Comparison of ENCODE assay signal across 1 cellular context in genomic region chr17:57682667-57683066, GRCh38.
TF ChIP-seq lines count a peak whose summit lies in the region.

No MANE protein-coding gene starts in this region.

TF ChIP-seq in GM23338, 12 proteins besides CTCF, POLR2A, EP300 and RAD21 (continued from another document):
- TF ChIP-seq REST (IDR thresholded peaks at IDR 0.05; ENCODE audit: unreplicated experiment) (no peak), EZH2phosphoT487 (IDR thresholded peaks at IDR 0.05; ENCODE audit: unreplicated experiment) (no peak), ZNF114 (CRISPR knock-in tag; IDR thresholded peaks at IDR 0.05) (no peak), NANOG (IDR thresholded peaks at IDR 0.05; ENCODE audit: borderline replicate concordance) (no peak), JUNB (IDR thresholded peaks at IDR 0.05; ENCODE audit: unreplicated experiment) (no peak), EZH2 (IDR thresholded peaks at IDR 0.05; ENCODE audit: low read depth, unreplicated experiment) (no peak), STAT1 (IDR thresholded peaks at IDR 0.05; ENCODE audit: unreplicated experiment) (no peak), ETS1 (IDR thresholded peaks at IDR 0.05) (no peak), ZNF462 (CRISPR knock-in tag; IDR thresholded peaks at IDR 0.05) (no peak), ZNF331 (CRISPR knock-in tag; IDR thresholded peaks at IDR 0.05; ENCODE audit: low read depth) (no peak)
